8 cellular contexts compared by ENCODE assay signal in the genomic region with DNA sequence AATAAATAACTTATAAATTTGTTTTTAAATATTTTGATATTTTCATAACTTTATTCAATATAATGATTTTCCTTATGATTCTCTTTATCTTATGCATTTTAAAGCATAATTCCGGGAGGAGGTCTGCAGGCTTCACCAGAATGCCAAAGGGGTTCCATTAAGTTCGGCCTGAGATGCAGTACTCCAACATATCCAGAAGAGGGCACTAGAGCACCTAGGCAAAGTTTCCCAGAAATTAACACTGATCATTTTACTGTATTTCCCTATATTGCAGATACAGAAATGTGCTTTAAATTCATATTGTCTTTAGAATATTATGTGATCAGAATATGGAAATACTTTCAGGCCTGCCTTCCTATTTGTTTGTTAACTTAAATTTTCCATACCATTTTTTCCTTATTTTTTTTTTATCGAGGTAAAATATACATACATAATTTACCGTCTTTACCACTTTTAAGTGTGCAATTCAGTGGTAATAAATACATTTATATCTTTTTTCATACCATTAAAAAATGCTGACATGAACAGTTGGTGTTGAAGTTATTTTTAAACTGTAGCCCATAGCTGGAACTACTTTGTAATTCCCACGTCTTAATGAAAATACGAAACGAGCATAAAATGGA. TPM values are rescaled to one million over a fixed set of nuclear protein-coding genes. Genes with fewer than 3 reads are reported as not detected.
A peak's percentile ranks its signal among the peaks of the same experiment; 100 is the strongest.
DNase-seq lines count a peak whose midpoint lies in the region; ATAC-seq and TF ChIP-seq lines count a peak whose summit lies in the region.

No MANE protein-coding gene starts in this region.

- H2BK20ac ChIP-seq in H9 (ENCODE audit: low read depth, low read length, poor library complexity, severe bottlenecking) = no peak overlapping the region

- no peak overlapping the region for H3K18ac ChIP-seq in H9 (ENCODE audit: insufficient read length, low read depth, low read length)

- no peak overlapping the region for H4K5ac ChIP-seq in H9 (ENCODE audit: insufficient read length, low read depth, low read length)

- peak; percentile 99 for TF ChIP-seq CTCF in H9 (conservative IDR thresholded peaks at IDR 0.05)

- no peaks in the 10 kb centered on the region for H3K9me3 ChIP-seq in H9 (ENCODE audit: control insufficient read depth, low read depth, low read length)

- H4K8ac ChIP-seq in H9 (replicated peaks; ENCODE audit: insufficient read length, low read depth, low read length) = no peak overlapping the region

- no peak overlapping the region for H3K4me2 ChIP-seq in H9 (ENCODE audit: insufficient read depth, insufficient read length, low read length)

- H3K36me3 Mint-ChIP-seq in H9 (ENCODE audit: insufficient read depth in 1 of 3, low read depth in 3 of 3) = no peaks in the 10 kb centered on the region; a peak in 2 of 7 replicates

- no peak overlapping the region for H3K56ac ChIP-seq in H9 (ENCODE audit: insufficient read length, low read depth, low read length)

- no peaks in the 10 kb centered on the region for H3K79me1 ChIP-seq in H9 (ENCODE audit: insufficient read depth, low read depth, low read length, poor library complexity, severe bottlenecking)

- H3K9ac ChIP-seq in H9 (ENCODE audit: extremely low read depth, insufficient read length, low read length) = no peak overlapping the region

- H2BK5ac ChIP-seq in H9 (ENCODE audit: insufficient read length, low read length) = no peak overlapping the region

- H3K9me3 Mint-ChIP-seq in H9 = no peaks in the 10 kb centered on the region; a peak in 2 of 5 replicates

- no peak overlapping the region for H2AK5ac ChIP-seq in H9 (ENCODE audit: insufficient read length, low read length)

- no peak overlapping the region for H3K27ac Mint-ChIP-seq in H9

- H4K20me1 ChIP-seq in H9 (ENCODE audit: control insufficient read depth, insufficient read depth, insufficient read length) = no peaks in the 10 kb centered on the region

- H3K27ac ChIP-seq in H9 (ENCODE audit: insufficient read length, low read depth, low read length) = no peak overlapping the region

- H3K14ac ChIP-seq in H9 (ENCODE audit: insufficient read depth, low read length) = no peak overlapping the region

- DNase-seq in D341Med (ENCODE audit: low spot score) (peak; percentile 63), H9 (no peak), NCI-H82 (lab: John Stamatoyannopoulos, UW) (peak; percentile 79), glomerular endothelial cell (ENCODE audit: extremely low read depth, low read depth, low spot score) (peak; percentile 36), renal cortical epithelial cell (ENCODE audit: low read depth) (peak; percentile 45), T1000 (lab: John Stamatoyannopoulos, UW) (no peak)
- DNase-seq in activated gamma-delta T cell treated with anti-CD3 and anti-CD28 coated beads, Interleukin-2, amount 50 U/mL, for 16 hours (ENCODE audit: low read depth) = peak; percentile 43

- no peak overlapping the region for H2AFZ ChIP-seq in H9 (ENCODE audit: low read length)

- H3K27me3 Mint-ChIP-seq in H9 (ENCODE audit: low read depth) = peaks cover 4% of the 10 kb centered on the region

- ATAC-seq in GM21360 (IDR thresholded peaks at IDR 0.05; ENCODE audit: unreplicated experiment) = no peak

- H2BK15ac ChIP-seq in H9 (ENCODE audit: low read depth, low read length) = no peak overlapping the region

- no peak overlapping the region for H3K4me3 Mint-ChIP-seq in H9

- H3K4ac ChIP-seq in H9 (ENCODE audit: low read depth, low read length) = no peak overlapping the region

- no peak overlapping the region for H2BK120ac ChIP-seq in H9 (ENCODE audit: low read depth, low read length, poor library complexity, severe bottlenecking)

- no peak overlapping the region for H4K91ac ChIP-seq in H9 (ENCODE audit: insufficient read length, low read depth, low read length)

- H3K23ac ChIP-seq in H9 (ENCODE audit: insufficient read length, low read depth, low read length) = no peak overlapping the region

- peaks cover 51 to 52% of the 10 kb centered on the region in 2 experiments for H3K4me1 Mint-ChIP-seq in H9

- peaks cover 11% of the 10 kb centered on the region; the same call in 1 of the 2 replicates for H3K4me1 ChIP-seq in H9 (ENCODE audit: insufficient read depth, low read length)

- H3T11ph ChIP-seq in H9 (ENCODE audit: low read length) = no peak overlapping the region

- H2BK12ac ChIP-seq in H9 (ENCODE audit: insufficient read length, low read depth, low read length) = no peak overlapping the region

- no peaks in the 10 kb centered on the region for H3K27me3 ChIP-seq in H9 (ENCODE audit: insufficient read depth, low read length)

- H3K23me2 ChIP-seq in H9 (ENCODE audit: insufficient read length, low read depth, low read length, poor library complexity, severe bottlenecking) = no peaks in the 10 kb centered on the region

- H3K79me2 ChIP-seq in H9 (ENCODE audit: insufficient read depth, low read length) = no peaks in the 10 kb centered on the region

- 100% methylated on average over 2 of the region's 7 CpGs for WGBS in H9 (ENCODE audit: extremely low coverage, insufficient read length, low lambda C conversion rate)

RNA-seq across cellular contexts. Expression of a gene that starts 58.9 kb away (rescaled TPM):
- total RNA-seq in H9 (2021) (85.7 and 86.1 TPM in 2 replicates), glomerular endothelial cell (112 and 119 TPM in 2 replicates), renal cortical epithelial cell (252 and 253 TPM in 2 replicates)

Comparison
In these comparisons a context has a peak if more than half of its experiments do, and no peak if none do; other contexts are left out.
1. DNase-seq: peak in D341Med (single experiment), NCI-H82 (single experiment), activated gamma-delta T cell treated with anti-CD3 and anti-CD28 coated beads, Interleukin-2, amount 50 U/mL, for 16 hours (single experiment), glomerular endothelial cell (single experiment) and renal cortical epithelial cell (single experiment); none in H9 (single experiment) and T1000 (single experiment).